Comparison of ENCODE assay signal across 1 cellular context in the genomic region with DNA sequence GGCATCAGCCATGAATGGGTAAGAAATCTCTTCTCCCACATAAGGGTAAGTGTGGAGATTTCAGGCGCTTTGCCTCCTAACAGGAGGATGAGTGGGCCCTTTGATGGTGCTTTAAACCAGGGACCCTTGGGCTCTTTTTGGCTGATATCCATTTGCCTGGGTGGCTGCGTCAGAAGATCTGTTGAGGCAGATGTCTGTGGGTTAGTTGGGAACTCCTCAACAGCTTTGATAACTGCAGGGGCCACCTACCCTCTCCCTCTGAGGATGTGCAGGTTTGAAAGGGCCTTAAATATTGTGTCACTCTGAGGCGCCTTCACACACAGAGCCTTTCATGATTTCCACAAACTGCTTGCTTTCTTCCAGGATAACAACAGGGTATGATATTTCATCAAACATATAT.
TF ChIP-seq lines count a peak whose summit lies in the region.

No MANE protein-coding gene starts in this region.

TF ChIP-seq in WTC11, 78 proteins besides CTCF, POLR2A, EP300 and RAD21 (continued from another document):
- TF ChIP-seq, protein P1, sequence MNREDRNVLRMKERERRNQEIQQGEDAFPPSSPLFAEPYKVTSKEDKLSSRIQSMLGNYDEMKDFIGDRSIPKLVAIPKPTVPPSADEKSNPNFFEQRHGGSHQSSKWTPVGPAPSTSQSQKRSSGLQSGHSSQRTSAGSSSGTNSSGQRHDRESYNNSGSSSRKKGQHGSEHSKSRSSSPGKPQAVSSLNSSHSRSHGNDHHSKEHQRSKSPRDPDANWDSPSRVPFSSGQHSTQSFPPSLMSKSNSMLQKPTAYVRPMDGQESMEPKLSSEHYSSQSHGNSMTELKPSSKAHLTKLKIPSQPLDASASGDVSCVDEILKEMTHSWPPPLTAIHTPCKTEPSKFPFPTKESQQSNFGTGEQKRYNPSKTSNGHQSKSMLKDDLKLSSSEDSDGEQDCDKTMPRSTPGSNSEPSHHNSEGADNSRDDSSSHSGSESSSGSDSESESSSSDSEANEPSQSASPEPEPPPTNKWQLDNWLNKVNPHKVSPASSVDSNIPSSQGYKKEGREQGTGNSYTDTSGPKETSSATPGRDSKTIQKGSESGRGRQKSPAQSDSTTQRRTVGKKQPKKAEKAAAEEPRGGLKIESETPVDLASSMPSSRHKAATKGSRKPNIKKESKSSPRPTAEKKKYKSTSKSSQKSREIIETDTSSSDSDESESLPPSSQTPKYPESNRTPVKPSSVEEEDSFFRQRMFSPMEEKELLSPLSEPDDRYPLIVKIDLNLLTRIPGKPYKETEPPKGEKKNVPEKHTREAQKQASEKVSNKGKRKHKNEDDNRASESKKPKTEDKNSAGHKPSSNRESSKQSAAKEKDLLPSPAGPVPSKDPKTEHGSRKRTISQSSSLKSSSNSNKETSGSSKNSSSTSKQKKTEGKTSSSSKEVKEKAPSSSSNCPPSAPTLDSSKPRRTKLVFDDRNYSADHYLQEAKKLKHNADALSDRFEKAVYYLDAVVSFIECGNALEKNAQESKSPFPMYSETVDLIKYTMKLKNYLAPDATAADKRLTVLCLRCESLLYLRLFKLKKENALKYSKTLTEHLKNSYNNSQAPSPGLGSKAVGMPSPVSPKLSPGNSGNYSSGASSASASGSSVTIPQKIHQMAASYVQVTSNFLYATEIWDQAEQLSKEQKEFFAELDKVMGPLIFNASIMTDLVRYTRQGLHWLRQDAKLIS (CRISPR knock-in tag; IDR thresholded peaks at IDR 0.05; ENCODE audit: borderline replicate concordance), result no peak
- TF ChIP-seq SOX15 (CRISPR knock-in tag; IDR thresholded peaks at IDR 0.05) (no peak), CBFB (CRISPR knock-in tag; IDR thresholded peaks at IDR 0.05; ENCODE audit: low read depth) (no peak)
TF ChIP-seq in WTC11: peak in this region for 0.
